ENCODE assay signal across 19 cellular contexts in the genomic region with DNA sequence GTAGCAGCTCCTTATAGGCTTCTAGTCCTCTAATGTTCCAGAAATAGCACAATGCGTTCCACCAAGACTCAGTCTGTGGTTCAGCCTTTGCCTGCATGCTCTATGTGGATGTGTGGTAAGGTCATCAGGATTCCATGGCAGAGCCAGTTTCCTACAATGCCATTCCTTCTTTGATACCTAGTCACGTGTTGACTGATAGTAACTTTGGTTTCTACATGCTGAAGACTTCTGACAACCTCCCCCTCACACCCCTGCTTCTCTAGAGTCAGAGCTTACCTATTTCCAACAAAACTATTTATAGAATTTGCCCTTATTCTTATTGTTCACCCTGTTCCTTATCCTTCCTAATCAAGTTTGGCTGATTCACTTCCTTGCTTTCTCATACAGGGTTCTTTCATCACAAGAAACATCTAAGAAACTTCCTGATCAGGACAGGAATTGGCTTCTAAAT.
A peak's percentile ranks its signal among the peaks of the same experiment; 100 is the strongest.
DNase-seq lines count a peak whose midpoint lies in the region; ATAC-seq and TF ChIP-seq lines count a peak whose summit lies in the region.
"Had no signal": no experiment of that assay in that cellular context is flagged by ENCODE, and none has a peak within 500 bp of the region (broad histone marks: within the 10 kb centered on the region; RNA-seq: fewer than 3 reads in every experiment).

No MANE protein-coding gene starts in this region.

- no peaks in the 10 kb centered on the region for H3K9me2 ChIP-seq in PC-3 (replicated peaks; ENCODE audit: low read length)

- no peaks in the 10 kb centered on the region for H3K27me3 ChIP-seq in PC-3 (ENCODE audit: low read length)
- H3K27me3 ChIP-seq in trophoblast cell (ENCODE audit: insufficient read depth, low read length): no peaks in the 10 kb centered on the region
- H3K27me3 ChIP-seq: suprapubic skin had no signal

- intact Hi-C loops in PC-3 (cut with micrococcal nuclease): no loop called here

- no peak overlapping the region for H2BK120ac ChIP-seq in trophoblast cell (ENCODE audit: insufficient read depth, low read length, poor library complexity)

- H3K18ac ChIP-seq in trophoblast cell (ENCODE audit: low read length): no peak overlapping the region

- no peak for DNase-seq in activated T-cell treated with anti-CD3 and anti-CD28 coated beads, Interleukin-2, amount 50 U/mL, for 72 hours
- DNase-seq in activated T-cell treated with anti-CD3 and anti-CD28 coated beads, Interleukin-2, amount 50 U/mL, for 1 hour: no peak
- DNase-seq in PC-3 (peak; percentile 48), choroid plexus epithelial cell (ENCODE audit: low read depth) (peak; percentile 35), trophoblast cell (peak; percentile 45 to 73), OCI-M1 (lab: John Stamatoyannopoulos, UW) (no peak), NCI-H1694 treated with DMSO at 0.1 percent for 48 hours (lab: John Stamatoyannopoulos, UW) (no peak), COLO668 (lab: John Stamatoyannopoulos, UW; ENCODE audit: unreplicated experiment) (no peak)
- DNase-seq: activated CD8-positive, alpha-beta memory T cell treated with anti-CD3 and anti-CD28 coated beads, Interleukin-2, amount 50 U/mL, for 4 hours; activated naive CD4-positive, alpha-beta T cell treated with Interleukin-2 at 50 U/mL for 16 hours; C1 segment of cervical spinal cord; H9; NCI-H82; T1000 had no signal

- H3K27me3 Mint-ChIP-seq in activated T-cell treated with anti-CD3 and anti-CD28 coated beads, Interleukin-2, amount 50 U/mL, for 72 hours (ENCODE audit: low read depth): no peaks in the 10 kb centered on the region

- H3K79me2 ChIP-seq in PC-3 (ENCODE audit: low read length): no peaks in the 10 kb centered on the region
- H3K79me2 ChIP-seq in trophoblast cell (ENCODE audit: control insufficient read depth, insufficient read depth, low read length, poor library complexity): no peaks in the 10 kb centered on the region

- no peak overlapping the region for H2BK5ac ChIP-seq in trophoblast cell (ENCODE audit: low read depth, low read length, poor library complexity)

- peaks cover 22% of the 10 kb centered on the region for H3K4me1 ChIP-seq in PC-3 (ENCODE audit: insufficient read depth, low read length)
- no peaks in the 10 kb centered on the region for H3K4me1 ChIP-seq in trophoblast cell (ENCODE audit: control insufficient read depth in 1 of 2, insufficient read depth in 2 of 2, low read length in 2 of 2)

- no peak overlapping the region for H3K4me3 Mint-ChIP-seq in activated T-cell treated with anti-CD3 and anti-CD28 coated beads, Interleukin-2, amount 50 U/mL, for 72 hours
- H3K4me3 Mint-ChIP-seq: H9 had no signal

- no peak overlapping the region for H3K14ac ChIP-seq in trophoblast cell (ENCODE audit: low read length)

- BruUV-seq in PC-3 (replicated peaks; lab: Mats Ljungman, UMichigan): no TSS peak

- H4K8ac ChIP-seq in trophoblast cell (ENCODE audit: low read depth, low read length): no peak overlapping the region

- no peak overlapping the region for H4K91ac ChIP-seq in trophoblast cell (ENCODE audit: low read depth, low read length)

- H3K36me3 ChIP-seq in PC-3 (ENCODE audit: low read depth, low read length) (no peaks in the 10 kb centered on the region), trophoblast cell (ENCODE audit: control insufficient read depth in 1 of 2, insufficient read depth in 2 of 2, low read length in 2 of 2) (no peaks in the 10 kb centered on the region)
- H3K36me3 ChIP-seq: suprapubic skin had no signal

- no peak overlapping the region for H4K12ac ChIP-seq in trophoblast cell (ENCODE audit: low read depth, low read length)

- no peak for ATAC-seq in activated T-cell treated with anti-CD3 and anti-CD28 coated beads, Interleukin-2, amount 50 U/mL, for 72 hours (replicated peaks in 1 of 2)
- ATAC-seq in PC-3: no peak; the same call in 1 of the 2 replicates
- ATAC-seq: A549, Panc1 had no signal

- H3K9ac ChIP-seq in PC-3 (ENCODE audit: low read length) (no peak overlapping the region), trophoblast cell (ENCODE audit: low read length) (no peak overlapping the region)

- peak overlapping the region; percentile 9; the same call in 1 of the 2 replicates for H2AFZ ChIP-seq in PC-3 (ENCODE audit: low read length)
- no peak overlapping the region for H2AFZ ChIP-seq in trophoblast cell (ENCODE audit: insufficient read depth, low read length, poor library complexity)

- H3K36me3 Mint-ChIP-seq in activated T-cell treated with anti-CD3 and anti-CD28 coated beads, Interleukin-2, amount 50 U/mL, for 72 hours (ENCODE audit: insufficient read depth in 2 of 2): no peaks in the 10 kb centered on the region

- TF ChIP-seq CTCF in PC-3 (conservative IDR thresholded peaks at IDR 0.05; ENCODE audit: low read depth, low read length) (no peak), choroid plexus epithelial cell (conservative IDR thresholded peaks at IDR 0.05; ENCODE audit: low read depth, low read length) (no peak)

- H3K4me1 Mint-ChIP-seq in activated T-cell treated with anti-CD3 and anti-CD28 coated beads, Interleukin-2, amount 50 U/mL, for 72 hours (ENCODE audit: low read depth): peaks cover 51% of the 10 kb centered on the region

- POLR2A ChIA-PET in PC-3 (lab: Charles Lee; ENCODE audit: unreplicated experiment): no interaction called here

- H2AK5ac ChIP-seq in trophoblast cell (ENCODE audit: low read length): no peak overlapping the region

- CTCF ChIA-PET in PC-3 (lab: Charles Lee): no interaction called here

- WGBS in trophoblast cell (ENCODE audit: extremely low coverage, insufficient coverage, insufficient read length): no CpG with 5 or more reads among the region's 2 CpGs

- H4K20me1 ChIP-seq in PC-3 (ENCODE audit: low read length): no peaks in the 10 kb centered on the region

- no peak overlapping the region for H3K4ac ChIP-seq in trophoblast cell (ENCODE audit: low read depth, low read length)

- H3K4me3 ChIP-seq in PC-3 (ENCODE audit: low read length): no peak overlapping the region
- no peak overlapping the region for H3K4me3 ChIP-seq in choroid plexus epithelial cell (ENCODE audit: low read depth, low read length)
- no peak overlapping the region for H3K4me3 ChIP-seq in trophoblast cell (ENCODE audit: low read depth, low read length)
- H3K4me3 ChIP-seq: A549, SK-N-MC, suprapubic skin had no signal

- no peak overlapping the region for H3K23ac ChIP-seq in trophoblast cell (ENCODE audit: low read length)

- no peaks in the 10 kb centered on the region for H3F3A ChIP-seq in PC-3 (ENCODE audit: low read length, unreplicated experiment)

- H3K9me3 ChIP-seq in PC-3 (ENCODE audit: low read length) (no peaks in the 10 kb centered on the region), trophoblast cell (ENCODE audit: insufficient read depth, low read depth, low read length) (no peaks in the 10 kb centered on the region)
- H3K9me3 ChIP-seq: A549, suprapubic skin had no signal

- H2BK12ac ChIP-seq in trophoblast cell (ENCODE audit: low read length): no peak overlapping the region

- no peaks in the 10 kb centered on the region for H3K79me1 ChIP-seq in trophoblast cell (ENCODE audit: low read length)

- H3K4me2 ChIP-seq in PC-3 (ENCODE audit: low read length) (0 out of 2 replicates have a peak overlapping the region, but pooled peaks have one; percentile 12), trophoblast cell (ENCODE audit: low read length) (no peak overlapping the region)
- H3K4me2 ChIP-seq: A549 had no signal

- H3K27ac Mint-ChIP-seq in activated T-cell treated with anti-CD3 and anti-CD28 coated beads, Interleukin-2, amount 50 U/mL, for 72 hours: peak overlapping the region; percentile 67
- H3K27ac Mint-ChIP-seq: H9 had no signal

- no peaks in the 10 kb centered on the region for H3K9me3 Mint-ChIP-seq in activated T-cell treated with anti-CD3 and anti-CD28 coated beads, Interleukin-2, amount 50 U/mL, for 72 hours

- H3K27ac ChIP-seq in PC-3 (ENCODE audit: low read length) (no peak overlapping the region), trophoblast cell (ENCODE audit: low read depth, low read length) (no peak overlapping the region)
- H3K27ac ChIP-seq: A549, HL-60, SK-N-MC, suprapubic skin had no signal

Comparison
In these comparisons a context has a peak if more than half of its experiments do, and no peak if none do; other contexts are left out.
1. DNase-seq: peak in PC-3 (single experiment), choroid plexus epithelial cell (single experiment) and trophoblast cell (2 of 2); none in activated T-cell treated with anti-CD3 and anti-CD28 coated beads, Interleukin-2, amount 50 U/mL, for 72 hours (0 of 2), activated T-cell treated with anti-CD3 and anti-CD28 coated beads, Interleukin-2, amount 50 U/mL, for 1 hour (single experiment), OCI-M1 (single experiment), NCI-H1694 treated with DMSO at 0.1 percent for 48 hours (single experiment) and COLO668 (single experiment).